Comparison of ENCODE assay signal across 9 cellular contexts in genomic region chr5:157390179-157390923, GRCh38.
DNase-seq lines count a peak whose midpoint lies in the region; ATAC-seq and TF ChIP-seq lines count a peak whose summit lies in the region.
"Had no signal": no experiment of that assay in that cellular context is flagged by ENCODE, and none has a peak within 500 bp of the region (broad histone marks: within the 10 kb centered on the region; RNA-seq: fewer than 3 reads in every experiment).

No MANE protein-coding gene starts in this region.

- no peak for TF ChIP-seq POLR2A in right lobe of liver (IDR thresholded peaks at IDR 0.05)

- no peak overlapping the region for H3K4me3 Mint-ChIP-seq in stimulated activated memory B cell treated with anti-CD40 and anti-IgM and Interleukin-4, amounts not matched to agents 10 μg/mL and 1 μg/mL and 100 μg/mL, for 72 hours
- H3K4me3 Mint-ChIP-seq: brain had no signal

- ATAC-seq in right lobe of liver (peak in 3 of 4 donors; percentile 17 to 29 (median 23)), HG03196 (IDR thresholded peaks at IDR 0.05; ENCODE audit: unreplicated experiment) (no peak), HG02610 (IDR thresholded peaks at IDR 0.05; ENCODE audit: unreplicated experiment) (no peak), GM21360 (IDR thresholded peaks at IDR 0.05; ENCODE audit: unreplicated experiment) (no peak)
- ATAC-seq in stimulated activated memory B cell treated with anti-CD40 and anti-IgM and Interleukin-4, amounts not matched to agents 10 μg/mL and 1 μg/mL and 100 μg/mL, for 72 hours: peak; percentile 54

- no peak overlapping the region for H3K4me3 ChIP-seq in right lobe of liver

- H3K27me3 ChIP-seq in right lobe of liver: no peaks in the 10 kb centered on the region

- 68% methylated on average over 15 of the region's 15 CpGs for WGBS in right lobe of liver (ENCODE audit: insufficient coverage, low coverage, low lambda C conversion rate, missing lambda C conversion rate)

- peak overlapping the region; percentile 76 for H3K27ac Mint-ChIP-seq in stimulated activated memory B cell treated with anti-CD40 and anti-IgM and Interleukin-4, amounts not matched to agents 10 μg/mL and 1 μg/mL and 100 μg/mL, for 72 hours

- H3K36me3 ChIP-seq in right lobe of liver: peaks cover 0 to 6% (median 0%) of the 10 kb centered on the region in 4 donors

- peaks cover 75% of the 10 kb centered on the region for H3K36me3 Mint-ChIP-seq in stimulated activated memory B cell treated with anti-CD40 and anti-IgM and Interleukin-4, amounts not matched to agents 10 μg/mL and 1 μg/mL and 100 μg/mL, for 72 hours

- H3K9me3 Mint-ChIP-seq in stimulated activated memory B cell treated with anti-CD40 and anti-IgM and Interleukin-4, amounts not matched to agents 10 μg/mL and 1 μg/mL and 100 μg/mL, for 72 hours: no peaks in the 10 kb centered on the region
- H3K9me3 Mint-ChIP-seq: brain had no signal

- DNase-seq in AG08396 (ENCODE audit: low spot score) (peak; percentile 80), NOMO-1 treated with dmso at 0.1 percent for 144 hours (lab: John Stamatoyannopoulos, UW; ENCODE audit: unreplicated experiment) (peak; percentile 88), right lobe of liver (no peak)
- peak; percentile 16 for DNase-seq in activated naive CD4-positive, alpha-beta T cell treated with anti-CD3 and anti-CD28 coated beads, Interleukin-2, amount 50 U/mL, for 16 hours

- no peaks in the 10 kb centered on the region for H3K9me3 ChIP-seq in right lobe of liver

- intact Hi-C loops in right lobe of liver (cut with DNase I): no loop called here

- H3K4me1 ChIP-seq in right lobe of liver: no peaks in the 10 kb centered on the region

- H3K4me1 Mint-ChIP-seq in stimulated activated memory B cell treated with anti-CD40 and anti-IgM and Interleukin-4, amounts not matched to agents 10 μg/mL and 1 μg/mL and 100 μg/mL, for 72 hours: peaks cover 5% of the 10 kb centered on the region

- no peak for TF ChIP-seq CTCF in right lobe of liver (IDR thresholded peaks at IDR 0.05)

- H3K27me3 Mint-ChIP-seq in stimulated activated memory B cell treated with anti-CD40 and anti-IgM and Interleukin-4, amounts not matched to agents 10 μg/mL and 1 μg/mL and 100 μg/mL, for 72 hours: no peaks in the 10 kb centered on the region
- H3K27me3 Mint-ChIP-seq: brain had no signal

- no peak overlapping the region for H3K27ac ChIP-seq in right lobe of liver

Comparison
In these comparisons a context has a peak if more than half of its experiments do, and no peak if none do; other contexts are left out.
1. DNase-seq: peak in AG08396 (single experiment), NOMO-1 treated with dmso at 0.1 percent for 144 hours (single experiment) and activated naive CD4-positive, alpha-beta T cell treated with anti-CD3 and anti-CD28 coated beads, Interleukin-2, amount 50 U/mL, for 16 hours (single experiment); none in right lobe of liver (0 of 3).
2. ATAC-seq: peak in right lobe of liver (3 of 4) and stimulated activated memory B cell treated with anti-CD40 and anti-IgM and Interleukin-4, amounts not matched to agents 10 μg/mL and 1 μg/mL and 100 μg/mL, for 72 hours (single experiment); none in HG03196 (single experiment), HG02610 (single experiment) and GM21360 (single experiment).